1 cellular context compared by ENCODE assay signal in the genomic region with DNA sequence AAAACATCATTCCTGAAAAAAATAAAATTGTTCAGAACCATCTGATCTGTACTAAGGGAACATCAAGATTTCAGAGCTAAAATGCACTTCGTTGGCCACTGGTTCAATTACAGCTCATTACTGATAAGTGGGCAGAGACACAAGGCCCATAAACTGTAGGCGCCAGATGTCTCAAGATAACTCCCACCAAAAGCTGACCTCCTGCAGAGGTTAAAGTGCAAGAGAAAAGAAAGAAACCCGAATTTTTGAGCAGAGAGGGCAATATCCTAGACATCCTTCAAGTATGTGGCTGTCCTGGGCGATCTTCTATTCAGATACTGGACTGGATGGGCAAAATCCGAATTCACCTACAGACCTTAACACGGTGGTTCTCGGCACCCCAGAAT.
TF ChIP-seq lines count a peak whose summit lies in the region.

No MANE protein-coding gene starts in this region.

TF ChIP-seq in K562, 482 proteins besides CTCF, POLR2A, EP300 and RAD21 (continued from another document):
- TF ChIP-seq NCOR1 (IDR thresholded peaks at IDR 0.05) (peak; percentile 58; the same call in 1 of the 2 replicates), ARID1B (IDR thresholded peaks at IDR 0.05) (peak; percentile 74), ILK (tag; IDR thresholded peaks at IDR 0.05; ENCODE audit: borderline replicate concordance, low read depth) (no peak), STAT5A (IDR thresholded peaks at IDR 0.05; ENCODE audit: borderline replicate concordance, low read length) (peak; percentile 50; the same call in 1 of the 2 replicates), ZNF511 (CRISPR knock-in tag; IDR thresholded peaks at IDR 0.05) (no peak), PHTF2 (CRISPR knock-in tag; IDR thresholded peaks at IDR 0.05) (no peak), MXD1 (CRISPR knock-in tag; IDR thresholded peaks at IDR 0.05; ENCODE audit: borderline replicate concordance, poor library complexity, severe bottlenecking) (no peak), RCOR1 (IDR thresholded peaks at IDR 0.05; ENCODE audit: borderline replicate concordance in 1 of 2, low read depth in 2 of 2, low read length in 2 of 2) (peak in 1 of 2 experiments; percentile 32; a peak in 1 of 4 replicates), DPF2 (IDR thresholded peaks at IDR 0.05) (peak; percentile 77), NR2C2 (CRISPR knock-in tag; IDR thresholded peaks at IDR 0.05) (no peak), NR2C2 (tag; IDR thresholded peaks at IDR 0.05) (peak; percentile 85), SMARCA4 (IDR thresholded peaks at IDR 0.05) (peak; percentile 20; the same call in 1 of the 2 replicates), POLR2AphosphoS5 (IDR thresholded peaks at IDR 0.05; ENCODE audit: control insufficient read depth, insufficient read depth, low read depth, low read length) (0 out of 2 replicates have a peak, but pooled peaks have one; percentile 30), CBFA2T2 (conservative IDR thresholded peaks at IDR 0.05) (peak; percentile 52; the same call in 1 of the 2 replicates), SP2 (IDR thresholded peaks at IDR 0.05; ENCODE audit: extremely low read depth, low read depth, low read length, poor library complexity, severe bottlenecking) (no peak), RBBP5 (IDR thresholded peaks at IDR 0.05; ENCODE audit: borderline replicate concordance, insufficient read depth, low read length, poor library complexity, severe bottlenecking) (no peak), KDM1A (IDR thresholded peaks at IDR 0.05) (peak; percentile 51 to 68; a peak in 3 of 4 replicates), XRCC5 (IDR thresholded peaks at IDR 0.05; ENCODE audit: low read depth, low read length) (no peak), KLF16 (IDR thresholded peaks at IDR 0.05) (peak; percentile 30; the same call in 1 of the 2 replicates), TEAD4 (IDR thresholded peaks at IDR 0.05; ENCODE audit: low read length) (peak; percentile 73), TEAD4 (CRISPR knock-in tag; IDR thresholded peaks at IDR 0.05; ENCODE audit: borderline replicate concordance) (no peak), NFRKB (IDR thresholded peaks at IDR 0.05; ENCODE audit: low read depth) (no peak), NR2C1 (IDR thresholded peaks at IDR 0.05) (peak; percentile 79), NR2C1 (tag; IDR thresholded peaks at IDR 0.05) (peak; percentile 81), CTCFL (IDR thresholded peaks at IDR 0.05; ENCODE audit: borderline replicate concordance, insufficient read depth, low read depth, low read length, poor library complexity, severe bottlenecking) (no peak), ZSCAN29 (IDR thresholded peaks at IDR 0.05) (peak; percentile 83; the same call in 1 of the 2 replicates), TBL1XR1 (IDR thresholded peaks at IDR 0.05; ENCODE audit: low read length in 2 of 2) (no peak), SMAD4 (CRISPR knock-in tag; conservative IDR thresholded peaks at IDR 0.05) (peak; percentile 18; the same call in 1 of the 2 replicates), PCBP2 (IDR thresholded peaks at IDR 0.05; ENCODE audit: low read depth, low read length, poor library complexity, severe bottlenecking) (no peak), MTA2 (IDR thresholded peaks at IDR 0.05; ENCODE audit: low read depth) (peak; percentile 19; the same call in 1 of the 2 replicates), TAL1 (IDR thresholded peaks at IDR 0.05) (peak; percentile 63)
TF ChIP-seq in K562: peak in this region for 21.
